ENCODE assay signal across 1 cellular context in the genomic region with DNA sequence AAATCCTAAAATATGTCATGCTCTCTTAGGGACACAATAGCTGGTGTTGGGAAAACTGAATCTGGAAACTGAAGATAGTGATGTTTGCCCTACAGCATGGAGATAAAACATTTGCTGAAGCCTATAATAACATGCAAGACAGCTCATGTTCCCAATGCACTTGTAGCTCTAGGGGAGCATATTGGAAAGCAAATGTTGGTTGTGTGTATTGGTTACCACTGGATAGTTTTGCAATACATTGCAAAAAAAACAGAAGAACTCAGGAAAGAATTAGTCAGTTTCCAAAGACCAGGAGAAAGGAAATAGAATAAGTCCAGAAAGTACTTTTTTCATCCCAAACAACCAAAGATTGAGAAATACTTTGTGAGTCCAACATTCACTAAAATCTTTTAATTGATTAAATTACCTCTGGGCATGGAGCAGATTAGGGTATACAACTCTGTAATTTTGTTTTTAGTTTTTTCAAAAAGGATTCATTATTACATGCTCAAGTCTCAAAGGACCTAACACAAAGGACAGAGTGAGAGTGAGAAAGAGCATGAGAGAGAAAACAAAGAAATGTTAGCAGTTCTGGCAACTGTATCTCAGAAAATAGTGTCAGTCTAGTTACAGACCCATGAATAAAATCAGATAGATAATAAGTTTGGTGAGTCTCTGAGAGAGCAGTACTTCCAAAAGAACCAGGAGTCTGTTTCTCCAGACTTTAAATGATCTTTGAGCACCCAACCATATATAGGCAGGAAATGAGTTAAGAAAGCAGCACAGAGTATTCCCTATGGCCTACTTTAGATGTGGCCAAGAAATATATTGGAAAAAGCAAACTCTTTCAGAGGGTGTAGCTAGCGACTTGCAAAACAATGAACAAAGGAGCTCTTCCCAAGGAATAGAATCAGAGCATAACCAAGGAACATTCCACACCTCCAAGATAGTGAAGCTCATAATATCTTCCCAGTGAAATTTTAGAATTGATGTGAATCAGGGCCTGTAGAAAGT.
TF ChIP-seq lines count a peak whose summit lies in the region.

No MANE protein-coding gene starts in this region.

TF ChIP-seq in SK-N-SH treated with all-trans-retinoic acid at 6 μM for 48 hours, 23 proteins besides CTCF, POLR2A, EP300 and RAD21 (continued from another document):
- TF ChIP-seq, protein P1, sequence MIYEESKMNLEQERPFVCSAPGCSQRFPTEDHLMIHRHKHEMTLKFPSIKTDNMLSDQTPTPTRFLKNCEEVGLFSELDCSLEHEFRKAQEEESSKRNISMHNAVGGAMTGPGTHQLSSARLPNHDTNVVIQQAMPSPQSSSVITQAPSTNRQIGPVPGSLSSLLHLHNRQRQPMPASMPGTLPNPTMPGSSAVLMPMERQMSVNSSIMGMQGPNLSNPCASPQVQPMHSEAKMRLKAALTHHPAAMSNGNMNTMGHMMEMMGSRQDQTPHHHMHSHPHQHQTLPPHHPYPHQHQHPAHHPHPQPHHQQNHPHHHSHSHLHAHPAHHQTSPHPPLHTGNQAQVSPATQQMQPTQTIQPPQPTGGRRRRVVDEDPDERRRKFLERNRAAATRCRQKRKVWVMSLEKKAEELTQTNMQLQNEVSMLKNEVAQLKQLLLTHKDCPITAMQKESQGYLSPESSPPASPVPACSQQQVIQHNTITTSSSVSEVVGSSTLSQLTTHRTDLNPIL (CRISPR knock-in tag; IDR thresholded peaks at IDR 0.05; ENCODE audit: low read depth): no peak
TF ChIP-seq in SK-N-SH treated with all-trans-retinoic acid at 6 μM for 48 hours: peak in this region for 0.
